In the genomic region with DNA sequence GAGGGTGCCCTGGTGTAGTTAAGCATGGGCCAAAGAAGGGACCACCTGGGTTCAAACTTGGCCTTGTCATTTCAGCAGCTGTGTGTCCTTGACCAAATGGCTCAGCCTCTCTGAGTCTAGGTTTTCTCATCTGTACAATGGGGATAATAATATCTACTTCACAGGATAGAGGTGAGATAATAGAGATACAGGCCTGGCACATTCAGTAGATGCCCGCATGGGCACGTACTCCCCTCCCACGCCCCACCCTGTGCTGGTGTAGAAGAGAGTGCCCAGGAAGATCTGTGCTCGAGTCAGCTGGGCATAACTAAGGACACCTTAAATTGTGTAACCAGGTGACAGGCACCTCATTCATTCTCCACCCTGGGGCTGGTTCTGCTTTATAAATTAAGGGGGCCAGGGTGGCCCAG, we compare ENCODE assay signal across 8 cellular contexts. TPM values are rescaled to one million over a fixed set of nuclear protein-coding genes. Genes with fewer than 3 reads are reported as not detected.
DNase-seq lines count a peak whose midpoint lies in the region; ATAC-seq and TF ChIP-seq lines count a peak whose summit lies in the region.

No MANE protein-coding gene starts in this region.

- peaks cover 44% of the 10 kb centered on the region for H3K36me3 Mint-ChIP-seq in T-helper 1 cell treated with Interleukin-12 subunit alpha and Interleukin-12 subunit beta and Interleukin-4 antibody, amounts not matched to agents 30 μg/mL and 1 μg/mL, for 36 hours (ENCODE audit: low read depth)
- no peaks in the 10 kb centered on the region for H3K36me3 Mint-ChIP-seq in dendritic cell treated with granulocyte-macrophage colony-stimulating factor and Interleukin-4, amounts not matched to agents 40 ng/mL and 50 ng/mL, for 4 days (ENCODE audit: low read depth)
- no peaks in the 10 kb centered on the region for H3K36me3 Mint-ChIP-seq in stimulated activated memory B cell treated with anti-CD40 and anti-IgM and Interleukin-4, amounts not matched to agents 10 μg/mL and 1 μg/mL and 100 μg/mL, for 72 hours
- H3K36me3 Mint-ChIP-seq in progenitor cell of endocrine pancreas (ENCODE audit: insufficient read depth) (no peaks in the 10 kb centered on the region), endothelial cell (ENCODE audit: low read depth, unreplicated experiment) (no peaks in the 10 kb centered on the region)

- peaks cover 57% of the 10 kb centered on the region for H3K4me1 Mint-ChIP-seq in T-helper 1 cell treated with Interleukin-12 subunit alpha and Interleukin-12 subunit beta and Interleukin-4 antibody, amounts not matched to agents 30 μg/mL and 1 μg/mL, for 36 hours (ENCODE audit: low read depth)
- H3K4me1 Mint-ChIP-seq in dendritic cell treated with granulocyte-macrophage colony-stimulating factor and Interleukin-4, amounts not matched to agents 40 ng/mL and 50 ng/mL, for 4 days (ENCODE audit: low read depth) = peaks cover 24% of the 10 kb centered on the region
- H3K4me1 Mint-ChIP-seq in stimulated activated memory B cell treated with anti-CD40 and anti-IgM and Interleukin-4, amounts not matched to agents 10 μg/mL and 1 μg/mL and 100 μg/mL, for 72 hours = peaks cover 51% of the 10 kb centered on the region
- peaks cover 7% of the 10 kb centered on the region for H3K4me1 Mint-ChIP-seq in progenitor cell of endocrine pancreas (ENCODE audit: low read depth)
- peaks cover 37% of the 10 kb centered on the region for H3K4me1 Mint-ChIP-seq in endothelial cell (ENCODE audit: unreplicated experiment)

- H3K4me3 Mint-ChIP-seq in T-helper 1 cell treated with Interleukin-12 subunit alpha and Interleukin-12 subunit beta and Interleukin-4 antibody, amounts not matched to agents 30 μg/mL and 1 μg/mL, for 36 hours = peak overlapping the region; percentile 96
- peak overlapping the region; percentile 76 for H3K4me3 Mint-ChIP-seq in dendritic cell treated with granulocyte-macrophage colony-stimulating factor and Interleukin-4, amounts not matched to agents 40 ng/mL and 50 ng/mL, for 4 days
- peak overlapping the region; percentile 95 for H3K4me3 Mint-ChIP-seq in stimulated activated memory B cell treated with anti-CD40 and anti-IgM and Interleukin-4, amounts not matched to agents 10 μg/mL and 1 μg/mL and 100 μg/mL, for 72 hours
- H3K4me3 Mint-ChIP-seq in progenitor cell of endocrine pancreas (ENCODE audit: low read depth) (no peak overlapping the region), endothelial cell (ENCODE audit: unreplicated experiment) (no peak overlapping the region)

- intact Hi-C loops in dendritic cell treated with granulocyte-macrophage colony-stimulating factor and Interleukin-4, amounts not matched to agents 40 ng/mL and 50 ng/mL, for 4 days (cut with micrococcal nuclease) = no loop called here

- H3K9me3 Mint-ChIP-seq in T-helper 1 cell treated with Interleukin-12 subunit alpha and Interleukin-12 subunit beta and Interleukin-4 antibody, amounts not matched to agents 30 μg/mL and 1 μg/mL, for 36 hours = no peaks in the 10 kb centered on the region
- H3K9me3 Mint-ChIP-seq in dendritic cell treated with granulocyte-macrophage colony-stimulating factor and Interleukin-4, amounts not matched to agents 40 ng/mL and 50 ng/mL, for 4 days = no peaks in the 10 kb centered on the region
- H3K9me3 Mint-ChIP-seq in stimulated activated memory B cell treated with anti-CD40 and anti-IgM and Interleukin-4, amounts not matched to agents 10 μg/mL and 1 μg/mL and 100 μg/mL, for 72 hours = no peaks in the 10 kb centered on the region
- H3K9me3 Mint-ChIP-seq in progenitor cell of endocrine pancreas (ENCODE audit: low read depth) (no peaks in the 10 kb centered on the region), endothelial cell (ENCODE audit: unreplicated experiment) (no peaks in the 10 kb centered on the region)

- TF ChIP-seq CTCF in progenitor cell of endocrine pancreas (IDR thresholded peaks at IDR 0.05; ENCODE audit: unreplicated experiment) = no peak
- TF ChIP-seq CTCF in endothelial cell (IDR thresholded peaks at IDR 0.05; ENCODE audit: unreplicated experiment) = no peak

- peak overlapping the region; percentile 98 for H3K27ac Mint-ChIP-seq in T-helper 1 cell treated with Interleukin-12 subunit alpha and Interleukin-12 subunit beta and Interleukin-4 antibody, amounts not matched to agents 30 μg/mL and 1 μg/mL, for 36 hours
- H3K27ac Mint-ChIP-seq in dendritic cell treated with granulocyte-macrophage colony-stimulating factor and Interleukin-4, amounts not matched to agents 40 ng/mL and 50 ng/mL, for 4 days = peak overlapping the region; percentile 85
- peak overlapping the region; percentile 96 for H3K27ac Mint-ChIP-seq in stimulated activated memory B cell treated with anti-CD40 and anti-IgM and Interleukin-4, amounts not matched to agents 10 μg/mL and 1 μg/mL and 100 μg/mL, for 72 hours
- no peak overlapping the region for H3K27ac Mint-ChIP-seq in progenitor cell of endocrine pancreas
- no peak overlapping the region for H3K27ac Mint-ChIP-seq in endothelial cell (ENCODE audit: unreplicated experiment)

- DNase-seq in T-helper 1 cell = no peak
- no peak for DNase-seq in progenitor cell of endocrine pancreas (ENCODE audit: low spot score, unreplicated experiment)
- DNase-seq in activated CD4-positive, CD25-positive, alpha-beta regulatory T cell (lab: John Stamatoyannopoulos, UW) = no peak
- DNase-seq in endothelial cell (ENCODE audit: low spot score) = no peak

- H3K27me3 Mint-ChIP-seq in T-helper 1 cell treated with Interleukin-12 subunit alpha and Interleukin-12 subunit beta and Interleukin-4 antibody, amounts not matched to agents 30 μg/mL and 1 μg/mL, for 36 hours (ENCODE audit: low read depth) = no peaks in the 10 kb centered on the region
- H3K27me3 Mint-ChIP-seq in dendritic cell treated with granulocyte-macrophage colony-stimulating factor and Interleukin-4, amounts not matched to agents 40 ng/mL and 50 ng/mL, for 4 days = peaks cover 19% of the 10 kb centered on the region
- no peaks in the 10 kb centered on the region for H3K27me3 Mint-ChIP-seq in stimulated activated memory B cell treated with anti-CD40 and anti-IgM and Interleukin-4, amounts not matched to agents 10 μg/mL and 1 μg/mL and 100 μg/mL, for 72 hours
- H3K27me3 Mint-ChIP-seq in progenitor cell of endocrine pancreas (peaks cover 26% of the 10 kb centered on the region), endothelial cell (ENCODE audit: unreplicated experiment) (peaks cover 19% of the 10 kb centered on the region)

- ATAC-seq in HG03442 (IDR thresholded peaks at IDR 0.05; ENCODE audit: unreplicated experiment) = peak; percentile 5
- peak; percentile 45 for ATAC-seq in stimulated activated memory B cell treated with anti-CD40 and anti-IgM and Interleukin-4, amounts not matched to agents 10 μg/mL and 1 μg/mL and 100 μg/mL, for 72 hours

RNA-seq across cellular contexts. Expression of gene TMEM185B, which starts 8.4 kb away (rescaled TPM):
- total RNA-seq in progenitor cell of endocrine pancreas (19.9 and 20.3 TPM in 2 replicates), endothelial cell (ENCODE audit: unreplicated experiment) (38.4 TPM)

RNA-seq across cellular contexts. Expression of gene RALB, which starts 21.1 kb away (rescaled TPM):
- total RNA-seq in progenitor cell of endocrine pancreas = 26.6 and 30.5 TPM in 2 replicates
- 367 TPM for total RNA-seq in endothelial cell (ENCODE audit: unreplicated experiment)

Comparison
In these comparisons a context has a peak if more than half of its experiments do, and no peak if none do; other contexts are left out.
1. H3K27ac Mint-ChIP-seq: peak in T-helper 1 cell treated with Interleukin-12 subunit alpha and Interleukin-12 subunit beta and Interleukin-4 antibody, amounts not matched to agents 30 μg/mL and 1 μg/mL, for 36 hours (single experiment), dendritic cell treated with granulocyte-macrophage colony-stimulating factor and Interleukin-4, amounts not matched to agents 40 ng/mL and 50 ng/mL, for 4 days (single experiment) and stimulated activated memory B cell treated with anti-CD40 and anti-IgM and Interleukin-4, amounts not matched to agents 10 μg/mL and 1 μg/mL and 100 μg/mL, for 72 hours (single experiment); none in progenitor cell of endocrine pancreas (single experiment) and endothelial cell (single experiment).
2. H3K4me3 Mint-ChIP-seq: peak in T-helper 1 cell treated with Interleukin-12 subunit alpha and Interleukin-12 subunit beta and Interleukin-4 antibody, amounts not matched to agents 30 μg/mL and 1 μg/mL, for 36 hours (single experiment), dendritic cell treated with granulocyte-macrophage colony-stimulating factor and Interleukin-4, amounts not matched to agents 40 ng/mL and 50 ng/mL, for 4 days (single experiment) and stimulated activated memory B cell treated with anti-CD40 and anti-IgM and Interleukin-4, amounts not matched to agents 10 μg/mL and 1 μg/mL and 100 μg/mL, for 72 hours (single experiment); none in progenitor cell of endocrine pancreas (single experiment) and endothelial cell (single experiment).
3. RNA of gene RALB, which starts 21.1 kb away (total RNA-seq): 367 TPM in endothelial cell (single experiment); 26.6 to 30.5 TPM in progenitor cell of endocrine pancreas; every median in the first group is over 10 times any median in the second.